ENCODE assay signal across 8 cellular contexts in genomic region chr6:30101423-30101938, GRCh38. TPM values are rescaled to one million over a fixed set of nuclear protein-coding genes. Genes with fewer than 3 reads are reported as not detected.
A peak's percentile ranks its signal among the peaks of the same experiment; 100 is the strongest.
DNase-seq lines count a peak whose midpoint lies in the region; ATAC-seq and TF ChIP-seq lines count a peak whose summit lies in the region.

No MANE protein-coding gene starts in this region.

- peak; percentile 62 for DNase-seq in activated CD8-positive, alpha-beta memory T cell treated with anti-CD3 and anti-CD28 coated beads for 24 hours
- DNase-seq in activated CD8-positive, alpha-beta memory T cell treated with anti-CD3 and anti-CD28 coated beads, Interleukin-2, amount 50 U/mL, for 4 hours = no peak
- DNase-seq in smooth muscle cell (lab: John Stamatoyannopoulos, UW; ENCODE audit: unreplicated experiment) = no peak

- peaks cover 28% of the 10 kb centered on the region for H3K27me3 Mint-ChIP-seq in activated naive CD8-positive, alpha-beta T cell

- H3K79me2 ChIP-seq in smooth muscle cell (ENCODE audit: low read depth) = no peaks in the 10 kb centered on the region

- H3K27me3 ChIP-seq in iPS-15b (ENCODE audit: control insufficient read depth, insufficient read depth, low read length) (peaks cover 90% of the 10 kb centered on the region), smooth muscle cell (ENCODE audit: low read depth) (peaks cover 85% of the 10 kb centered on the region)

- no peak overlapping the region for H3K27ac ChIP-seq in smooth muscle cell (ENCODE audit: low read depth)

- peaks cover 57% of the 10 kb centered on the region for H3K4me1 Mint-ChIP-seq in activated naive CD8-positive, alpha-beta T cell (ENCODE audit: low read depth)

- peak overlapping the region; percentile 84 for H2AFZ ChIP-seq in smooth muscle cell (ENCODE audit: low read depth)

- H3K4me1 ChIP-seq in iPS-15b (ENCODE audit: control insufficient read depth, insufficient read depth, low read length) (peaks cover 7% of the 10 kb centered on the region), smooth muscle cell (ENCODE audit: low read depth) (peaks cover 17% of the 10 kb centered on the region)

- TF ChIP-seq CTCF in smooth muscle cell (IDR thresholded peaks at IDR 0.05; ENCODE audit: borderline replicate concordance, insufficient read depth, poor library complexity, severe bottlenecking) = no peak

- no peaks in the 10 kb centered on the region for H3K36me3 Mint-ChIP-seq in activated naive CD8-positive, alpha-beta T cell

- H4K20me1 ChIP-seq in smooth muscle cell (ENCODE audit: low read depth) = no peaks in the 10 kb centered on the region

- no peaks in the 10 kb centered on the region for H3K9me3 Mint-ChIP-seq in activated naive CD8-positive, alpha-beta T cell (ENCODE audit: low read depth)

- ATAC-seq in HG02884 (IDR thresholded peaks at IDR 0.05; ENCODE audit: unreplicated experiment) (no peak), GM18502 (IDR thresholded peaks at IDR 0.05; ENCODE audit: poor library complexity, unreplicated experiment) (no peak), GM21528 (IDR thresholded peaks at IDR 0.05; ENCODE audit: low FRiP score, unreplicated experiment) (no peak)

- H3K9ac ChIP-seq in iPS-15b (ENCODE audit: low read depth, low read length) (no peak overlapping the region), smooth muscle cell (ENCODE audit: low read depth) (no peak overlapping the region)

- H3K27ac Mint-ChIP-seq in activated naive CD8-positive, alpha-beta T cell = peak overlapping the region; percentile 55

- H3K4me3 Mint-ChIP-seq in activated naive CD8-positive, alpha-beta T cell = peak overlapping the region; percentile 87

- H3K4me3 ChIP-seq in iPS-15b (ENCODE audit: low read depth, low read length) (peak overlapping the region; percentile 46), smooth muscle cell (peak overlapping the region; percentile 51)

- no peaks in the 10 kb centered on the region for H3K36me3 ChIP-seq in iPS-15b (ENCODE audit: control insufficient read depth, insufficient read depth, low read length)
- H3K36me3 ChIP-seq in smooth muscle cell (ENCODE audit: low read depth) = no peaks in the 10 kb centered on the region

- H3K9me3 ChIP-seq in iPS-15b (ENCODE audit: control insufficient read depth, insufficient read depth, low read length) = no peaks in the 10 kb centered on the region
- H3K9me3 ChIP-seq in smooth muscle cell (replicated peaks; ENCODE audit: low read depth) = no peaks in the 10 kb centered on the region

- no peaks in the 10 kb centered on the region for H3F3A ChIP-seq in smooth muscle cell (ENCODE audit: low read depth)

- 19% methylated on average over 13 of the region's 13 CpGs for WGBS in smooth muscle cell (ENCODE audit: low lambda C conversion rate)

- peak overlapping the region; percentile 85 for H3K4me2 ChIP-seq in smooth muscle cell

RNA-seq across cellular contexts. Expression of gene TRIM31, which starts 11.4 kb away (rescaled TPM):
- total RNA-seq in smooth muscle cell = 0.18 TPM in 1 of 2 replicates, not detected in the other
- polyA plus RNA-seq in smooth muscle cell = not detected in 2 replicates

RNA-seq across cellular contexts. Expression of gene RNF39, which starts 25.9 kb away (rescaled TPM):
- 0.18 and 0.90 TPM in 2 replicates for total RNA-seq in smooth muscle cell
- polyA plus RNA-seq in smooth muscle cell = 0.70 and 0.74 TPM in 2 replicates

RNA-seq across cellular contexts. Expression of gene TRIM40, which starts 34.5 kb away (rescaled TPM):
- total RNA-seq in smooth muscle cell = not detected in 2 replicates
- not detected in 2 replicates for polyA plus RNA-seq in smooth muscle cell

RNA-seq across cellular contexts. Expression of gene PPP1R11, which starts 34.5 kb away (rescaled TPM):
- total RNA-seq in smooth muscle cell = 48.8 and 63.4 TPM in 2 replicates
- 76.8 and 80.2 TPM in 2 replicates for polyA plus RNA-seq in smooth muscle cell

RNA-seq across cellular contexts. Expression of gene POLR1H, which starts 40.4 kb away (rescaled TPM):
- total RNA-seq in smooth muscle cell = 17.3 and 21.0 TPM in 2 replicates
- polyA plus RNA-seq in smooth muscle cell = 35.1 and 41.7 TPM in 2 replicates
